ENCODE assay signal across 8 cellular contexts in genomic region chr5:39217365-39218281, GRCh38. TPM values are rescaled to one million over a fixed set of nuclear protein-coding genes. Genes with fewer than 3 reads are reported as not detected.
A peak's percentile ranks its signal among the peaks of the same experiment; 100 is the strongest.
DNase-seq lines count a peak whose midpoint lies in the region; ATAC-seq and TF ChIP-seq lines count a peak whose summit lies in the region.

No MANE protein-coding gene starts in this region.

- H4K8ac ChIP-seq in mesendoderm (ENCODE audit: low read depth, low read length): no peak overlapping the region

- H3K27me3 Mint-ChIP-seq in CD4-positive, alpha-beta T cell: no peaks in the 10 kb centered on the region

- peaks cover 48% of the 10 kb centered on the region for H3K4me1 ChIP-seq in effector memory CD4-positive, alpha-beta T cell (ENCODE audit: control insufficient read depth, insufficient read depth, low read length, poor library complexity, severe bottlenecking)
- no peaks in the 10 kb centered on the region for H3K4me1 ChIP-seq in mesendoderm (ENCODE audit: control insufficient read depth, low read depth, low read length)

- intact Hi-C loops in CD4-positive, alpha-beta T cell (cut with DNase I, micrococcal nuclease): loop anchor here (1.0 to 10.0 kb wide), 12 partner anchors 15 to 1197 kb away; no protein-coding TSS in a partner anchor

- H3K27me3 ChIP-seq in CD4-positive, alpha-beta T cell (ENCODE audit: control insufficient read depth, insufficient read depth, low read length): no peaks in the 10 kb centered on the region
- H3K27me3 ChIP-seq in HL-60 (ENCODE audit: insufficient read depth, poor library complexity, severe bottlenecking) (no peaks in the 10 kb centered on the region), mesendoderm (ENCODE audit: insufficient read depth, low read length, poor library complexity) (no peaks in the 10 kb centered on the region)
- no peaks in the 10 kb centered on the region for H3K27me3 ChIP-seq in effector memory CD4-positive, alpha-beta T cell (replicated peaks; ENCODE audit: control insufficient read depth, insufficient read depth, low read length, poor library complexity, severe bottlenecking)

- no peak overlapping the region for H3K9ac ChIP-seq in mesendoderm (ENCODE audit: low read length)

- H3K79me1 ChIP-seq in mesendoderm (ENCODE audit: low read length): no peaks in the 10 kb centered on the region

- H3K9me3 Mint-ChIP-seq in CD4-positive, alpha-beta T cell: no peaks in the 10 kb centered on the region

- peak overlapping the region; percentile 83 for H3K27ac ChIP-seq in CD4-positive, alpha-beta T cell (ENCODE audit: low read depth, low read length)
- no peak overlapping the region; the same call in 1 of the 2 replicates for H3K27ac ChIP-seq in HL-60 (replicated peaks)
- peak overlapping the region; percentile 75 for H3K27ac ChIP-seq in effector memory CD4-positive, alpha-beta T cell (ENCODE audit: insufficient read depth, low read length, poor library complexity, severe bottlenecking)
- no peak overlapping the region for H3K27ac ChIP-seq in mesendoderm (ENCODE audit: low read depth, low read length)

- ATAC-seq in CD4-positive, alpha-beta T cell (ENCODE audit: poor library complexity): peak; percentile 62
- peak; percentile 88 for ATAC-seq in GM19397 (IDR thresholded peaks at IDR 0.05; ENCODE audit: unreplicated experiment)

- H3K27ac Mint-ChIP-seq in CD4-positive, alpha-beta T cell: peak overlapping the region; percentile 96

- no peak overlapping the region for H2BK5ac ChIP-seq in mesendoderm (ENCODE audit: low read length)

- POLR2A ChIA-PET in CD4-positive, alpha-beta T cell (lab: Charles Lee): interaction anchor here (0.7 to 4.9 kb wide), 33 partner anchors 8 to 1462 kb away, joined by 3 to 171 read pairs (median 6); partner anchors contain the start of genes PTGER4 and RICTOR

- WGBS in mesendoderm (ENCODE audit: extremely low coverage, insufficient coverage, low lambda C conversion rate): no CpG with 5 or more reads among the region's 16 CpGs

- H3K36me3 Mint-ChIP-seq in CD4-positive, alpha-beta T cell (ENCODE audit: low read depth): no peaks in the 10 kb centered on the region

- no peak overlapping the region for H2BK15ac ChIP-seq in mesendoderm (replicated peaks; ENCODE audit: low read depth)

- H2BK120ac ChIP-seq in mesendoderm (ENCODE audit: low read depth, low read length): no peak overlapping the region

- TF ChIP-seq CTCF in CD4-positive, alpha-beta T cell (IDR thresholded peaks at IDR 0.05): peak; percentile 96
- TF ChIP-seq CTCF in HL-60 (IDR thresholded peaks at IDR 0.05; ENCODE audit: insufficient read depth, low read length): peak; percentile 95

- peaks cover 86% of the 10 kb centered on the region for H3K4me1 Mint-ChIP-seq in CD4-positive, alpha-beta T cell (ENCODE audit: low read depth)

- no peaks in the 10 kb centered on the region for H3K79me2 ChIP-seq in mesendoderm (ENCODE audit: control insufficient read depth, insufficient read depth, low read length)

- DNase-seq in CD4-positive, alpha-beta T cell: peak; percentile 62 to 78 (median 68)
- DNase-seq in HL-60 (ENCODE audit: low read depth in 1 of 2, low spot score in 1 of 2) (peak; percentile 52 to 83), NOMO-1 (lab: John Stamatoyannopoulos, UW; ENCODE audit: unreplicated experiment in 2 of 2) (peak; percentile 88 to 98), mesendoderm (peak; percentile 75)
- DNase-seq in activated CD8-positive, alpha-beta memory T cell treated with anti-CD3 and anti-CD28 coated beads for 1 hour (ENCODE audit: extremely low read depth in 1 of 2, low read depth in 1 of 2): peak; percentile 47 to 69
- peak; percentile 48 to 66 (median 58) for DNase-seq in effector memory CD4-positive, alpha-beta T cell
- DNase-seq in stimulated activated CD8-positive, alpha-beta memory T cell treated with anti-CD3 and anti-CD28 coated beads, Interleukin-2, amount 100 ng/mL, for 1 hour (ENCODE audit: low read depth in 2 of 2): peak; percentile 55 to 58

- CTCF ChIA-PET in CD4-positive, alpha-beta T cell (lab: Charles Lee): interaction anchor here (0.6 to 3.6 kb wide), 45 partner anchors 8 to 330 kb away, joined by 3 to 140 read pairs (median 6); no protein-coding TSS in a partner anchor

- H3K9me3 ChIP-seq in CD4-positive, alpha-beta T cell (ENCODE audit: control insufficient read depth, low read length): no peaks in the 10 kb centered on the region
- H3K9me3 ChIP-seq in effector memory CD4-positive, alpha-beta T cell (ENCODE audit: control insufficient read depth, low read length): no peaks in the 10 kb centered on the region

- no peaks in the 10 kb centered on the region for H3K36me3 ChIP-seq in effector memory CD4-positive, alpha-beta T cell (ENCODE audit: control insufficient read depth, insufficient read depth, low read length)
- no peaks in the 10 kb centered on the region for H3K36me3 ChIP-seq in mesendoderm (ENCODE audit: control insufficient read depth, insufficient read depth, low read length)

- H3K4me3 ChIP-seq in HL-60 (replicated peaks; ENCODE audit: insufficient read depth, low read length) (no peak overlapping the region), mesendoderm (ENCODE audit: low read length) (no peak overlapping the region)
- peak overlapping the region; percentile 37 for H3K4me3 ChIP-seq in effector memory CD4-positive, alpha-beta T cell (ENCODE audit: insufficient read depth, low read depth, low read length, poor library complexity, severe bottlenecking)

- H3K4me3 Mint-ChIP-seq in CD4-positive, alpha-beta T cell: peak overlapping the region; percentile 83

- no peak overlapping the region for H3K18ac ChIP-seq in mesendoderm (ENCODE audit: low read length)

- no peak overlapping the region for H3K4me2 ChIP-seq in mesendoderm (ENCODE audit: low read length)

- H3K23ac ChIP-seq in mesendoderm (ENCODE audit: low read length): no peak overlapping the region

- H2AK5ac ChIP-seq in mesendoderm (ENCODE audit: low read length): no peak overlapping the region

- H3K4ac ChIP-seq in mesendoderm (ENCODE audit: low read depth, low read length): no peak overlapping the region

- no peak overlapping the region for H3K56ac ChIP-seq in mesendoderm (ENCODE audit: low read length)

- H4K5ac ChIP-seq in mesendoderm (ENCODE audit: low read length): no peak overlapping the region

RNA-seq across cellular contexts. Expression of gene FYB1, which starts 1.7 kb away (rescaled TPM):
- 100 to 1,000 TPM; 478 to 497 TPM for total RNA-seq in CD4-positive, alpha-beta T cell
- not detected for polyA plus RNA-seq in mesendoderm (2013, experiment 1 of 2)
- not detected for polyA plus RNA-seq in mesendoderm (2013, experiment 2 of 2)

Comparison
In these comparisons a context has a peak if more than half of its experiments do, and no peak if none do; other contexts are left out.
1. H3K27ac ChIP-seq: peak in CD4-positive, alpha-beta T cell (single experiment) and effector memory CD4-positive, alpha-beta T cell (single experiment); none in HL-60 (single experiment) and mesendoderm (single experiment).
2. Peak in every context shown above with its lines, with median percentiles within 50 percentile points of each other: DNase-seq.